Comparison of ENCODE assay signal across 8 cellular contexts in the genomic region with DNA sequence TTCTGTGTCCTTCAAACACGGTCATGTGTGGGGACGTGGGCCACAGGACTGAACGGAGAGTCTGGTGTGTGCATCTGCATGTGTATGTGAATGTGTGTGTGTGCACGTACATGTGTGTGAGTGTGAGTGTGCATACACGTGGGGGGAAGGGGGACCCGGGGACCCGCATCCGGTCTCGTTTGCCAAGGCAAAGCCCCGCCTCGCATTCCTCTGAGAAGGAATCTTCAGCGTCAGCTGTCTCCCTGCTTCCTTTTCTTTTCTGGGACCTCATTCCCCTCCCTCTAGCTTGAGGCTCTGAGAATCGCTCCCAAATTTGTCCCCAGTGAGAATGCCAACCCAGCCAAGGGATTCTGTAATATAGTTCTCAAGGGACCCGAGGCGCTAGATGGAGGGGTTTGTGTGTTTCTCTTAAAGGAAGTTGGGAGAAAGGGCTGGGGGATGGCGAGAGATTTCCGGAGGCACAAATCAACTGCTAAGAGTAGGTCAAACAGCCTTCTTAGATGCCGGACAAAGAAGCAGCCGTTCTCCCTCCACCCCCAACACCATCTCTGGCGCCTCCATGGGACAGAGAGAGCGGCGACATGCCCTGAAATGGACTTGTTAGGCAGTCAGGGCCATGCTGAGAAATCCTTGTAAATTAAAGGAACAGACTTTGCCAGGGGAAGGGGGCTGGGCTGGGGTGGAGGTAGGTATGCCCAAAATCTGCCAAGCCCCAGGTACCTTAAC. TPM values are rescaled to one million over a fixed set of nuclear protein-coding genes. Genes with fewer than 3 reads are reported as not detected.
DNase-seq lines count a peak whose midpoint lies in the region; ATAC-seq, FAIRE-seq and TF ChIP-seq lines count a peak whose summit lies in the region.

No MANE protein-coding gene starts in this region.

- peak overlapping the region; percentile 39 for H3K4me3 ChIP-seq in DOHH2 (ENCODE audit: low read length)
- H3K4me3 ChIP-seq in HepG2 (replicated peaks in 1 of 3; ENCODE audit: insufficient read depth in 1 of 3, low read depth in 2 of 3, low read length in 3 of 3): peak overlapping the region; percentile 53 to 75 (median 73)
- peak overlapping the region; percentile 45 to 69 for H3K4me3 ChIP-seq in stomach smooth muscle (ENCODE audit: low read length in 2 of 2)

- TF ChIP-seq EP300 in HepG2 (IDR thresholded peaks at IDR 0.05; ENCODE audit: low read depth in 2 of 2, low read length in 2 of 2) (no peak), HepG2 (CRISPR knock-in tag; IDR thresholded peaks at IDR 0.05; ENCODE audit: borderline replicate concordance) (no peak; the same call in 1 of the 2 replicates)

- no peaks in the 10 kb centered on the region for H3F3A ChIP-seq in DOHH2 (ENCODE audit: control insufficient read depth, insufficient read depth)

- TF ChIP-seq RAD21 in HepG2 (CRISPR knock-in tag; IDR thresholded peaks at IDR 0.05): no peak; the same call in 1 of the 2 replicates

- CTCF ChIA-PET in HepG2 (lab: Yijun Ruan, JAX; ENCODE audit: low intra/inter-chr PET ratio, low total read pairs): interaction anchor here (3.0 kb wide), 1 partner anchor 37 kb away, joined by 14 read pairs; no protein-coding TSS in a partner anchor

- 2% methylated on average over 14 of the region's 22 CpGs for WGBS in HepG2 (ENCODE audit: low lambda C conversion rate)

- DNase-seq in MV-4-11 (lab: John Stamatoyannopoulos, UW): peak; percentile 8
- peak; percentile 48 for DNase-seq in HepG2 (ENCODE audit: low spot score)
- DNase-seq in AML-193 (lab: John Stamatoyannopoulos, UW): no peak

- no peak for FAIRE-seq in HepG2 (lab: Jason Lieb, UNC)

- H3K27me3 ChIP-seq in DOHH2 (ENCODE audit: control insufficient read depth, low read length) (peaks cover 49% of the 10 kb centered on the region), HepG2 (ENCODE audit: control insufficient read depth in 1 of 2, insufficient read depth in 2 of 2, low read length in 2 of 2) (no peaks in the 10 kb centered on the region), stomach smooth muscle (ENCODE audit: control insufficient read depth in 1 of 2, insufficient read depth in 2 of 2, low read length in 2 of 2) (no peaks in the 10 kb centered on the region)

- H3K9ac ChIP-seq in HepG2 (ENCODE audit: insufficient read depth, low read depth, low read length): peak overlapping the region; percentile 71
- peak overlapping the region; percentile 63 to 92 for H3K9ac ChIP-seq in stomach smooth muscle (ENCODE audit: low read length in 2 of 2)

- POLR2A ChIA-PET in HepG2 (lab: Yijun Ruan, JAX): interaction anchor here (1.0 to 2.6 kb wide), 8 partner anchors 9 to 130 kb away, joined by 3 to 16 read pairs (median 5); partner anchors contain the start of gene ALDH4A1

- no peak for TF ChIP-seq POLR2A in HepG2 (IDR thresholded peaks at IDR 0.05; ENCODE audit: insufficient read depth in 1 of 2, low read depth in 2 of 2, low read length in 2 of 2)

- in situ Hi-C loops in HepG2 (cut with HindIII; ENCODE audit: extremely low pct_ligation_motif_present, low pct_unique_long_range_greater_than_20kb): loop anchor here (5.0 kb wide), 1 partner anchor 43 kb away; no protein-coding TSS in a partner anchor

- H3K9me2 ChIP-seq in DOHH2 (replicated peaks; ENCODE audit: control insufficient read depth, low read length): no peaks in the 10 kb centered on the region

- no peak overlapping the region for H3K27ac ChIP-seq in DOHH2 (ENCODE audit: low read depth, low read length)
- peak overlapping the region; percentile 87 for H3K27ac ChIP-seq in cingulate gyrus (ENCODE audit: low read depth, low read length)
- H3K27ac ChIP-seq in HepG2 (ENCODE audit: extremely low read length, insufficient read depth, low read length): peak overlapping the region; percentile 93
- H3K27ac ChIP-seq in stomach smooth muscle (ENCODE audit: low read length): peak overlapping the region; percentile 98

- H3K36me3 ChIP-seq in DOHH2 (ENCODE audit: control insufficient read depth, low read length) (no peaks in the 10 kb centered on the region), HepG2 (replicated peaks in 1 of 2; ENCODE audit: control insufficient read depth in 1 of 2, insufficient read depth in 2 of 2, low read length in 2 of 2) (no peaks in the 10 kb centered on the region), stomach smooth muscle (ENCODE audit: control insufficient read depth in 2 of 2, insufficient read depth in 2 of 2, low read length in 2 of 2) (no peaks in the 10 kb centered on the region)

- no TSS peak for BruUV-seq in HepG2 (replicated peaks; lab: Mats Ljungman, UMichigan)

- H2AFZ ChIP-seq in HepG2 (ENCODE audit: low read length): no peak overlapping the region

- no peaks in the 10 kb centered on the region for H4K20me1 ChIP-seq in DOHH2 (ENCODE audit: control insufficient read depth, insufficient read depth, low read depth, low read length)
- H4K20me1 ChIP-seq in HepG2 (ENCODE audit: insufficient read depth, low read length): peaks cover 13% of the 10 kb centered on the region

- peak; percentile 54 for ATAC-seq in HepG2
- no peak for ATAC-seq in GM21381 (IDR thresholded peaks at IDR 0.05; ENCODE audit: unreplicated experiment)
- no peak for ATAC-seq in GM21717 (IDR thresholded peaks at IDR 0.05; ENCODE audit: unreplicated experiment)

- H3K4me1 ChIP-seq in DOHH2 (ENCODE audit: control insufficient read depth, low read length): peaks cover 25% of the 10 kb centered on the region
- peaks cover 95% of the 10 kb centered on the region for H3K4me1 ChIP-seq in HepG2 (ENCODE audit: insufficient read depth, low read length)
- H3K4me1 ChIP-seq in stomach smooth muscle (ENCODE audit: control insufficient read depth, insufficient read depth, low read length): peaks cover 89% of the 10 kb centered on the region

- H3K79me2 ChIP-seq in DOHH2 (ENCODE audit: control insufficient read depth, low read length) (no peaks in the 10 kb centered on the region), HepG2 (ENCODE audit: insufficient read depth, low read length) (peaks cover 89% of the 10 kb centered on the region)

- H3K9me3 ChIP-seq in DOHH2 (ENCODE audit: control insufficient read depth, insufficient read depth, low read length): no peaks in the 10 kb centered on the region
- no peaks in the 10 kb centered on the region for H3K9me3 ChIP-seq in HepG2 (ENCODE audit: low read length)
- no peaks in the 10 kb centered on the region for H3K9me3 ChIP-seq in stomach smooth muscle (ENCODE audit: control insufficient read depth in 2 of 2, low read length in 2 of 2)

- peak overlapping the region; percentile 61 for H3K4me2 ChIP-seq in DOHH2 (ENCODE audit: low read length)
- peak overlapping the region; percentile 98 for H3K4me2 ChIP-seq in HepG2 (ENCODE audit: low read depth, low read length)

- intact Hi-C loops in HepG2 (cut with micrococcal nuclease; ENCODE audit: unreplicated experiment): loop anchor here (2.0 kb wide), 1 partner anchor 43 kb away; no protein-coding TSS in a partner anchor

- TF ChIP-seq CTCF in DOHH2 (IDR thresholded peaks at IDR 0.05; ENCODE audit: low read depth, low read length, poor library complexity, severe bottlenecking): peak; percentile 9
- TF ChIP-seq CTCF in HepG2 (CRISPR knock-in tag; IDR thresholded peaks at IDR 0.05): peak; percentile 45

RNA-seq across cellular contexts. Expression of gene IFFO2, which starts 6.6 kb away (rescaled TPM):
- 16.3 and 16.7 TPM in 2 replicates for total RNA-seq in HepG2 (2016; rRNA removed; fragmentation: Illumina TruSeq; extraction: Trizol)
- total RNA-seq in HepG2 (2016; cell fraction: cytosol; rRNA removed; fragmentation: Illumina TruSeq; extraction: Trizol; ENCODE audit: low read depth): 1.4 and 1.9 TPM in 2 replicates
- total RNA-seq in HepG2 (2016; cell fraction: insoluble cytoplasmic fraction; rRNA removed; fragmentation: Illumina TruSeq; extraction: Trizol): 12.2 and 17.7 TPM in 2 replicates
- 3.8 and 4.9 TPM in 2 replicates for total RNA-seq in HepG2 (2016; cell fraction: membrane; rRNA removed; fragmentation: Illumina TruSeq; extraction: Trizol)
- 10.0 and 11.1 TPM in 2 replicates for total RNA-seq in HepG2 (2016; cell fraction: nucleus; rRNA removed; fragmentation: Illumina TruSeq; extraction: Trizol)
- 6.9 and 7.3 TPM in 2 replicates for polyA plus RNA-seq in HepG2 (2011; rRNA removed)
- 8.4 and 12.3 TPM in 2 replicates for polyA plus RNA-seq in HepG2 (2011; cell fraction: cytosol; rRNA removed)
- 21.1 and 21.8 TPM in 2 replicates for polyA plus RNA-seq in HepG2 (2011; cell fraction: nucleus; rRNA removed)
- 5.7 and 8.6 TPM in 2 replicates for polyA plus RNA-seq in HepG2 (2012)
- polyA plus RNA-seq in HepG2 (2016; cell fraction: cytosol; fragmentation: Illumina TruSeq; extraction: Trizol; ENCODE audit: low read depth): 0.47 and 1.00 TPM in 2 replicates
- polyA plus RNA-seq in HepG2 (2016; cell fraction: insoluble cytoplasmic fraction; fragmentation: Illumina TruSeq; extraction: Trizol; ENCODE audit: low read depth): 9.4 and 11.8 TPM in 2 replicates
- 1.5 and 1.6 TPM in 2 replicates for polyA plus RNA-seq in HepG2 (2016; cell fraction: membrane; fragmentation: Illumina TruSeq; extraction: Trizol; ENCODE audit: low read depth)
- polyA plus RNA-seq in HepG2 (2016; cell fraction: nucleus; fragmentation: Illumina TruSeq; extraction: Trizol; ENCODE audit: insufficient read depth, low read depth): 13.9 and 14.1 TPM in 2 replicates
- 2.4 and 21.3 TPM in 2 replicates for polyA minus RNA-seq in HepG2 (2011; rRNA and poly(A)+ RNA removed; ENCODE audit: low replicate concordance)
- 10.2 and 10.5 TPM in 2 replicates for polyA minus RNA-seq in HepG2 (2011; cell fraction: cytosol; rRNA and poly(A)+ RNA removed)
- polyA minus RNA-seq in HepG2 (2011; cell fraction: nucleus; rRNA and poly(A)+ RNA removed): 4.0 and 6.3 TPM in 2 replicates

RNA-seq across cellular contexts. Expression of gene ALDH4A1, which starts 47.5 kb away (rescaled TPM):
- 58.5 and 76.4 TPM in 2 replicates for total RNA-seq in HepG2 (2016; rRNA removed; fragmentation: Illumina TruSeq; extraction: Trizol)
- total RNA-seq in HepG2 (2016; cell fraction: cytosol; rRNA removed; fragmentation: Illumina TruSeq; extraction: Trizol; ENCODE audit: low read depth): 7.2 and 7.7 TPM in 2 replicates
- total RNA-seq in HepG2 (2016; cell fraction: insoluble cytoplasmic fraction; rRNA removed; fragmentation: Illumina TruSeq; extraction: Trizol): 53.0 and 79.3 TPM in 2 replicates
- total RNA-seq in HepG2 (2016; cell fraction: membrane; rRNA removed; fragmentation: Illumina TruSeq; extraction: Trizol): 22.0 and 22.8 TPM in 2 replicates
- total RNA-seq in HepG2 (2016; cell fraction: nucleus; rRNA removed; fragmentation: Illumina TruSeq; extraction: Trizol): 52.1 and 60.8 TPM in 2 replicates
- polyA plus RNA-seq in HepG2 (2011; rRNA removed): 229 and 240 TPM in 2 replicates
- 210 and 362 TPM in 2 replicates for polyA plus RNA-seq in HepG2 (2011; cell fraction: cytosol; rRNA removed)
- polyA plus RNA-seq in HepG2 (2011; cell fraction: nucleus; rRNA removed): 328 and 432 TPM in 2 replicates
- 87.2 and 88.3 TPM in 2 replicates for polyA plus RNA-seq in HepG2 (2012)
- 7.1 and 8.1 TPM in 2 replicates for polyA plus RNA-seq in HepG2 (2016; cell fraction: cytosol; fragmentation: Illumina TruSeq; extraction: Trizol; ENCODE audit: low read depth)
- polyA plus RNA-seq in HepG2 (2016; cell fraction: insoluble cytoplasmic fraction; fragmentation: Illumina TruSeq; extraction: Trizol; ENCODE audit: low read depth): 53.0 and 59.0 TPM in 2 replicates
- polyA plus RNA-seq in HepG2 (2016; cell fraction: membrane; fragmentation: Illumina TruSeq; extraction: Trizol; ENCODE audit: low read depth): 16.0 and 17.1 TPM in 2 replicates
- 91.4 and 94.6 TPM in 2 replicates for polyA plus RNA-seq in HepG2 (2016; cell fraction: nucleus; fragmentation: Illumina TruSeq; extraction: Trizol; ENCODE audit: insufficient read depth, low read depth)
- polyA minus RNA-seq in HepG2 (2011; rRNA and poly(A)+ RNA removed; ENCODE audit: low replicate concordance): 12.3 and 373 TPM in 2 replicates
- polyA minus RNA-seq in HepG2 (2011; cell fraction: cytosol; rRNA and poly(A)+ RNA removed): 140 and 148 TPM in 2 replicates
- 129 and 138 TPM in 2 replicates for polyA minus RNA-seq in HepG2 (2011; cell fraction: nucleus; rRNA and poly(A)+ RNA removed)

Comparison
In these comparisons a context has a peak if more than half of its experiments do, and no peak if none do; other contexts are left out.
1. DNase-seq: peak in MV-4-11 (single experiment) and HepG2 (single experiment); none in AML-193 (0 of 2).
2. Peak in every context shown above with its lines, with median percentiles within 50 percentile points of each other: H3K4me3 ChIP-seq.